In genomic region chr19:56834564-56835375, GRCh38 we compare ENCODE assay signal across 27 cellular contexts. TPM values are rescaled to one million over a fixed set of nuclear protein-coding genes. Genes with fewer than 3 reads are reported as not detected.
DNase-seq lines count a peak whose midpoint lies in the region; ATAC-seq and TF ChIP-seq lines count a peak whose summit lies in the region.
"Had no signal": no experiment of that assay in that cellular context is flagged by ENCODE, and none has a peak within 500 bp of the region (broad histone marks: within the 10 kb centered on the region; RNA-seq: fewer than 3 reads in every experiment).

No MANE protein-coding gene starts in this region.

- peaks cover 11% of the 10 kb centered on the region for H3K27me3 Mint-ChIP-seq in glutamatergic neuron (ENCODE audit: unreplicated experiment)

- H3K27ac Mint-ChIP-seq in glutamatergic neuron (ENCODE audit: unreplicated experiment): no peak overlapping the region

- H3K9me3 ChIP-seq in WERI-Rb-1 (ENCODE audit: severe bottlenecking): peaks cover 4% of the 10 kb centered on the region

- H3K36me3 ChIP-seq in WERI-Rb-1: no peaks in the 10 kb centered on the region; the same call in 1 of the 2 replicates

- H3K4me3 Mint-ChIP-seq in glutamatergic neuron (ENCODE audit: unreplicated experiment): no peak overlapping the region

- peaks cover 18% of the 10 kb centered on the region for H3K36me3 Mint-ChIP-seq in glutamatergic neuron (ENCODE audit: unreplicated experiment)

- peaks cover 27% of the 10 kb centered on the region for H3K9me3 Mint-ChIP-seq in glutamatergic neuron (ENCODE audit: unreplicated experiment)

- intact Hi-C loops in left ventricle myocardium superior (cut with micrococcal nuclease): no loop called here

- ATAC-seq in HG02840 (IDR thresholded peaks at IDR 0.05; ENCODE audit: low FRiP score, unreplicated experiment) (no peak), left ventricle myocardium superior (no peak)

- H3K27ac ChIP-seq in WERI-Rb-1: peak overlapping the region; percentile 31; the same call in 1 of the 2 replicates
- H3K27ac ChIP-seq: RWPE1, SK-N-MC had no signal

- DNase-seq in Ammon's horn (ENCODE audit: low spot score): peak; percentile 25
- DNase-seq in M059J (ENCODE audit: low read depth): peak; percentile 36
- DNase-seq in WERI-Rb-1: peak; percentile 50
- peak; percentile 53 for DNase-seq in kidney tubule cell (ENCODE audit: low spot score)
- no peak for DNase-seq in EL
- no peak for DNase-seq in glutamatergic neuron
- DNase-seq in left ventricle myocardium superior: no peak
- DNase-seq: 8988T; ACHN; Calu3; DMS153; DND-41; H7; IMR-90; KG1; NCI-H1105; NCI-H1436 treated with DMSO at 0.1 percent for 48 hours; NCI-H187 treated with DMSO at 0.1 percent for 48 hours; NCI-H2107; NCI-H524; NCI-H774; NK-92 treated with Interleukin-12 subunit alpha and Interleukin-12 subunit beta, amount 100 ng/mL, for 24 hours; SHP77 treated with DMSO at 0.1 percent for 48 hours had no signal

- peaks cover 2% of the 10 kb centered on the region for H3K4me1 Mint-ChIP-seq in glutamatergic neuron (ENCODE audit: low read depth, unreplicated experiment)

- no peaks in the 10 kb centered on the region for H3K27me3 ChIP-seq in WERI-Rb-1 (ENCODE audit: insufficient read depth, low read depth, severe bottlenecking)

- H3K4me3 ChIP-seq in WERI-Rb-1 (ENCODE audit: low read depth, low read length): no peak overlapping the region
- H3K4me3 ChIP-seq: SK-N-MC had no signal

- TF ChIP-seq CTCF in WERI-Rb-1 (IDR thresholded peaks at IDR 0.05; ENCODE audit: low read depth, low read length) (no peak), glutamatergic neuron (IDR thresholded peaks at IDR 0.05; ENCODE audit: partially characterized antibody, unreplicated experiment) (no peak)

RNA-seq across cellular contexts. Expression of gene PEG3, which starts 5.8 kb away (rescaled TPM):
- 1.5 and 1.9 TPM in 2 replicates for total RNA-seq in M059J (2014; rRNA removed; shearing (Covaris generic))
- total RNA-seq in glutamatergic neuron (ENCODE audit: unreplicated experiment): 11.6 TPM
- total RNA-seq in left ventricle myocardium superior: 7.5 TPM
- total RNA-seq: H7, IMR-90 had no signal

RNA-seq across cellular contexts. Expression of gene ZIM2, which starts 5.8 kb away (rescaled TPM):
- total RNA-seq in M059J (2014; rRNA removed; shearing (Covaris generic)): not detected in 2 replicates
- total RNA-seq in glutamatergic neuron (ENCODE audit: unreplicated experiment) (not detected), left ventricle myocardium superior (not detected)
- total RNA-seq: Calu3, G401, H7, IMR-90 had no signal

Comparison
In these comparisons a context has a peak if more than half of its experiments do, and no peak if none do; other contexts are left out.
1. DNase-seq: peak in Ammon's horn (single experiment), M059J (single experiment), WERI-Rb-1 (single experiment) and kidney tubule cell (single experiment); none in EL (single experiment), glutamatergic neuron (single experiment) and left ventricle myocardium superior (single experiment).